In genomic region chr14:104319489-104320241, GRCh38 we compare ENCODE assay signal across 24 cellular contexts.
A peak's percentile ranks its signal among the peaks of the same experiment; 100 is the strongest.
DNase-seq lines count a peak whose midpoint lies in the region; ATAC-seq and TF ChIP-seq lines count a peak whose summit lies in the region.
"Had no signal": no experiment of that assay in that cellular context is flagged by ENCODE, and none has a peak within 500 bp of the region (broad histone marks: within the 10 kb centered on the region; RNA-seq: fewer than 3 reads in every experiment).

No MANE protein-coding gene starts in this region.

- no peak for TF ChIP-seq CTCF in Panc1 (IDR thresholded peaks at IDR 0.05)
- TF ChIP-seq CTCF in GM13977 (IDR thresholded peaks at IDR 0.05; ENCODE audit: extremely low read depth, insufficient read depth, missing control alignments) = no peak
- no peak for TF ChIP-seq CTCF in brain microvascular endothelial cell (IDR thresholded peaks at IDR 0.05; ENCODE audit: low read depth, low read length, missing control alignments)

- in situ Hi-C loops in Panc1 (cut with HindIII; ENCODE audit: low pct_unique_long_range_greater_than_20kb, low sequenced_read_pairs) (no loop called here), GM13977 (cut with MboI; ENCODE audit: low pct_unique_long_range_greater_than_20kb, low sequenced_read_pairs, unreplicated experiment) (no loop called here), brain microvascular endothelial cell (cut with HindIII; ENCODE audit: low pct_ligation_motif_present, low sequenced_read_pairs) (no loop called here)

- CTCF ChIA-PET in activated naive CD4-positive, alpha-beta T cell treated with anti-CD3 and anti-CD28 coated beads, Interleukin-2, amount 10 ng/mL, durations not matched to agents 7 days and 5 days (lab: Charles Lee) = no interaction called here
- CTCF ChIA-PET in activated naive CD4-positive, alpha-beta T cell treated with anti-CD3 and anti-CD28 coated beads for 36 hours (lab: Charles Lee) = no interaction called here
- CTCF ChIA-PET in Panc1 (lab: Charles Lee) = no interaction called here

- intact Hi-C loops in activated naive CD4-positive, alpha-beta T cell treated with anti-CD3 and anti-CD28 coated beads for 36 hours (cut with micrococcal nuclease) = no loop called here
- intact Hi-C loops in Panc1 (cut with micrococcal nuclease; ENCODE audit: unreplicated experiment) = no loop called here
- intact Hi-C loops in left colon (cut with DNase I, micrococcal nuclease) = no loop called here
- intact Hi-C loops in sciatic nerve (cut with DNase I) = no loop called here

- H3K27ac ChIP-seq in Panc1 (ENCODE audit: low read length) = no peak overlapping the region
- no peak overlapping the region for H3K27ac ChIP-seq in brain microvascular endothelial cell
- H3K27ac ChIP-seq: heart left ventricle, PC-9, SJCRH30, skin epidermis, tibial nerve had no signal

- H3K27me3 Mint-ChIP-seq in activated naive CD4-positive, alpha-beta T cell treated with anti-CD3 and anti-CD28 coated beads, Interleukin-2, amount 10 ng/mL, durations not matched to agents 7 days and 5 days = peaks cover 13% of the 10 kb centered on the region
- peaks cover 4% of the 10 kb centered on the region for H3K27me3 Mint-ChIP-seq in activated naive CD4-positive, alpha-beta T cell treated with anti-CD3 and anti-CD28 coated beads for 36 hours (ENCODE audit: low read depth)

- H3K4me3 ChIP-seq in Panc1 (ENCODE audit: low read depth in 2 of 2, low read length in 2 of 2) (no peak overlapping the region), brain microvascular endothelial cell (ENCODE audit: low read depth, low read length) (no peak overlapping the region)
- H3K4me3 ChIP-seq: heart left ventricle, PC-9, SJCRH30, skin epidermis, tibial nerve had no signal

- H3K4me1 Mint-ChIP-seq in activated naive CD4-positive, alpha-beta T cell treated with anti-CD3 and anti-CD28 coated beads, Interleukin-2, amount 10 ng/mL, durations not matched to agents 7 days and 5 days = no peaks in the 10 kb centered on the region
- peaks cover 2% of the 10 kb centered on the region for H3K4me1 Mint-ChIP-seq in activated naive CD4-positive, alpha-beta T cell treated with anti-CD3 and anti-CD28 coated beads for 36 hours (ENCODE audit: low read depth)
- H3K4me1 Mint-ChIP-seq: B cell had no signal

- DNase-seq in activated naive CD4-positive, alpha-beta T cell treated with anti-CD3 and anti-CD28 coated beads, Interleukin-2, amount 10 ng/mL, durations not matched to agents 7 days and 5 days = peak; percentile 13
- no peak for DNase-seq in activated naive CD4-positive, alpha-beta T cell treated with anti-CD3 and anti-CD28 coated beads for 36 hours
- DNase-seq in Panc1 (ENCODE audit: low read depth, low spot score) (no peak), left colon (peak; percentile 4 to 22), sciatic nerve (ENCODE audit: low spot score) (peak; percentile 18), GM13977 (ENCODE audit: low spot score) (no peak), brain microvascular endothelial cell (no peak)
- DNase-seq: activated CD4-positive, alpha-beta T cell treated with anti-CD3 and anti-CD28 coated beads, Interleukin-2, amount 50 U/mL, for 4 hours; activated gamma-delta T cell; amniotic stem cell; DMS153; effector CD8-positive, alpha-beta T cell; mesenchymal stem cell; NCI-H1092; NCI-H187 treated with DMSO at 0.1 percent for 48 hours; NCI-H2171 treated with DMSO at 0.1 percent for 48 hours; NCI-H510A treated with DMSO at 0.1 percent for 48 hours; PC-9; SJCRH30 had no signal

- H3K36me3 Mint-ChIP-seq in activated naive CD4-positive, alpha-beta T cell treated with anti-CD3 and anti-CD28 coated beads, Interleukin-2, amount 10 ng/mL, durations not matched to agents 7 days and 5 days = no peaks in the 10 kb centered on the region
- no peaks in the 10 kb centered on the region for H3K36me3 Mint-ChIP-seq in activated naive CD4-positive, alpha-beta T cell treated with anti-CD3 and anti-CD28 coated beads for 36 hours (ENCODE audit: low read depth)

- H3K27me3 ChIP-seq in Panc1 (ENCODE audit: control insufficient read depth, insufficient read depth, low read length) (no peaks in the 10 kb centered on the region), brain microvascular endothelial cell (replicated peaks) (no peaks in the 10 kb centered on the region)

- BruUV-seq in Panc1 (replicated peaks; lab: Mats Ljungman, UMichigan) = no TSS peak

- POLR2A ChIA-PET in Panc1 (lab: Charles Lee) = interaction anchor here (0.6 kb wide), 1 partner anchor 24 kb away, joined by 4 read pairs; no protein-coding TSS in a partner anchor

- H3K4me1 ChIP-seq in Panc1 (ENCODE audit: control insufficient read depth, insufficient read depth, low read length) = no peaks in the 10 kb centered on the region
- H3K4me1 ChIP-seq: tibial nerve had no signal

- ATAC-seq in Panc1 (peak; percentile 52), left colon (no peak), sciatic nerve (no peak), HG02759 (IDR thresholded peaks at IDR 0.05; ENCODE audit: unreplicated experiment) (no peak)

- H3K27ac Mint-ChIP-seq in activated naive CD4-positive, alpha-beta T cell treated with anti-CD3 and anti-CD28 coated beads, Interleukin-2, amount 10 ng/mL, durations not matched to agents 7 days and 5 days = no peak overlapping the region
- H3K27ac Mint-ChIP-seq in activated naive CD4-positive, alpha-beta T cell treated with anti-CD3 and anti-CD28 coated beads for 36 hours = no peak overlapping the region
- H3K27ac Mint-ChIP-seq: B cell had no signal

- H3K9me3 Mint-ChIP-seq in activated naive CD4-positive, alpha-beta T cell treated with anti-CD3 and anti-CD28 coated beads, Interleukin-2, amount 10 ng/mL, durations not matched to agents 7 days and 5 days = no peaks in the 10 kb centered on the region
- no peaks in the 10 kb centered on the region for H3K9me3 Mint-ChIP-seq in activated naive CD4-positive, alpha-beta T cell treated with anti-CD3 and anti-CD28 coated beads for 36 hours

- H3K9me3 ChIP-seq in Panc1 (ENCODE audit: control insufficient read depth, insufficient read depth, low read depth, low read length) = no peaks in the 10 kb centered on the region
- H3K9me3 ChIP-seq: heart left ventricle, SJCRH30, tibial nerve had no signal

- H3K4me3 Mint-ChIP-seq in activated naive CD4-positive, alpha-beta T cell treated with anti-CD3 and anti-CD28 coated beads, Interleukin-2, amount 10 ng/mL, durations not matched to agents 7 days and 5 days = no peak overlapping the region
- no peak overlapping the region for H3K4me3 Mint-ChIP-seq in activated naive CD4-positive, alpha-beta T cell treated with anti-CD3 and anti-CD28 coated beads for 36 hours
- H3K4me3 Mint-ChIP-seq: B cell had no signal

- H3K36me3 ChIP-seq in Panc1 (ENCODE audit: control insufficient read depth, insufficient read depth, low read length) (no peaks in the 10 kb centered on the region), brain microvascular endothelial cell (replicated peaks) (no peaks in the 10 kb centered on the region)
- H3K36me3 ChIP-seq: heart left ventricle, SJCRH30, tibial nerve had no signal

Comparison
In these comparisons a context has a peak if more than half of its experiments do, and no peak if none do; other contexts are left out.
1. DNase-seq: peak in activated naive CD4-positive, alpha-beta T cell treated with anti-CD3 and anti-CD28 coated beads, Interleukin-2, amount 10 ng/mL, durations not matched to agents 7 days and 5 days (single experiment), left colon (2 of 2) and sciatic nerve (single experiment); none in activated naive CD4-positive, alpha-beta T cell treated with anti-CD3 and anti-CD28 coated beads for 36 hours (single experiment), Panc1 (single experiment), GM13977 (single experiment) and brain microvascular endothelial cell (single experiment).